4 cellular contexts compared by ENCODE assay signal in the genomic region with DNA sequence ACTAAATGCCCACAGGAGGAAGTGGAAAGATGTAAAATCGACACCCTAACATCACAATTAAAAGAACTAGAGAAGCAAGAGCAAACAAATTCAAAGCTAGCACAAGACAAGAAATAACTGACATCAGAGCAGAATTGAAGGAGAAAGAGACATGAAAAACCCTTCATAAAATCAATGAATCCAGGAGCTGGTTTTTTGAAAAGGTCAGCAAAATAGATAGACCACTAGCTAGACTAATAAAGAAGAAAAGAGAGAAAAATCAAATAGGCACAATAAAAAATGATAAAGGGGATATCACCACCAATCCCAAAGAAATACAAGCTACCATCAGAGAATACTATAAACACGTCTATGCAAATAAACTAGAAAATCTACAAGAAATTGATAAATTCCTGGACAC.
A peak's percentile ranks its signal among the peaks of the same experiment; 100 is the strongest.
TF ChIP-seq lines count a peak whose summit lies in the region.

No MANE protein-coding gene starts in this region.

TF ChIP-seq in A549, 52 proteins besides CTCF, POLR2A, EP300 and RAD21:
- TF ChIP-seq MAFK (IDR thresholded peaks at IDR 0.05; ENCODE audit: partially characterized antibody), result peak; percentile 69
TF ChIP-seq in A549: peak in this region for 1; not testable (repeated sequence) for 51.

TF ChIP-seq in IMR-90, 13 proteins besides CTCF, POLR2A, EP300 and RAD21:
- TF ChIP-seq MAFK (IDR thresholded peaks at IDR 0.05; ENCODE audit: low read depth, low read length), result peak; percentile 37; the same call in 1 of the 2 replicates

TF ChIP-seq in K562, 482 proteins besides CTCF, POLR2A, EP300 and RAD21:
- peak; percentile 57 for TF ChIP-seq MAFG (tag; conservative IDR thresholded peaks at IDR 0.05)
- TF ChIP-seq C11orf30 (IDR thresholded peaks at IDR 0.05; ENCODE audit: low read depth), result peak; percentile 59; the same call in 1 of the 2 replicates
- TF ChIP-seq ZNF316 (IDR thresholded peaks at IDR 0.05), result peak; percentile 82

TF ChIP-seq in HepG2, 621 proteins besides CTCF, POLR2A, EP300 and RAD21:
- TF ChIP-seq MAFF (IDR thresholded peaks at IDR 0.05; ENCODE audit: low read depth, low read length) (peak; percentile 41), MAFK (conservative IDR thresholded peaks at IDR 0.05 in 1 of 2, IDR thresholded peaks at IDR 0.05 in 1 of 2; ENCODE audit: low read length in 2 of 2) (peak; percentile 12 to 68; a peak in 2 of 4 replicates)
